Comparison of ENCODE assay signal across 8 cellular contexts in the genomic region with DNA sequence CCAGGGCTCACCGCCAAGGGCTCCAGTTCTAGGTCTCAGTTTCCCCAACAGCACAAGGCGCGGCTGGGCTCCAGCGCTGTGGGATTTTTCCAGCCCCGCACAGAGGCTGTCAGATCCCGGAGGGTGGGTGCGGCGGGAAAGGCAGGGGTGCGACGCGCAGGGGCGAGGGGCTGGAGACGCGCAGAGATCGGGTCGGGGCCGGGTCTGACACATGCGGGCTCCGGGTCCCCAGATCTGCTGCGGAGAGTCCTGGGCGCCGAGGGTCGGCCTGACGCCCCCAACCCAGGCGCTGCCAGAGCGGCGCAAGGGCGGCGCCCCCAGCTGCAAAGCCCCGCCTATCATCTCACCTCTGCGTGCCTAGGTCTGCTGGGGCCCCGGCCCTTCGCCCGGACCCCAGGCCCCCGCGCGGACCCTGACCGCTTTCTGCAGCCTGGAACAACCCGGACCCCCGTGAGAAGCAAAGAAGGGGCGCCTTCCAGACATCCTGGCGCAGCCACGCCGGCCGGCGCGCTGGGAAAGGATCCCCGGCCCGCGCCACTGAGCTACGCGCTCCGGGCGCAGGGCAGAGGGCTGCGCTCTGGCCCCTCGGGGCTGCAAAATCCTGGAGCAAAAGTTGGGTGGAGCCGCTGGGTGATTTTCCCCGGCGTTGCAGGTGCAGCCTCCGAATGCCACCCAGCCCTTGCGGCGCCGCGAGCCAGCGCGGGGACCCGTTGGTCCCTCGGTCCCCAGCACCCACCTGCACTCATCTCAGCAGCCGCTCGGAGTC. TPM values are rescaled to one million over a fixed set of nuclear protein-coding genes. Genes with fewer than 3 reads are reported as not detected.
A peak's percentile ranks its signal among the peaks of the same experiment; 100 is the strongest.
DNase-seq lines count a peak whose midpoint lies in the region; ATAC-seq lines count a peak whose summit lies in the region.

No MANE protein-coding gene starts in this region.

- peak overlapping the region; percentile 75 for H3K4me3 ChIP-seq in BLaER1
- peak overlapping the region; percentile 94 for H3K4me3 ChIP-seq in HUES64 (ENCODE audit: low read length)
- peak overlapping the region; percentile 69 for H3K4me3 ChIP-seq in naive thymus-derived CD4-positive, alpha-beta T cell (ENCODE audit: low read length)

- intact Hi-C loops in naive thymus-derived CD4-positive, alpha-beta T cell (cut with micrococcal nuclease) = loop anchor here (1.0 to 5.0 kb wide), 14 partner anchors 41 to 1534 kb away; a partner anchor contains a TSS

- CTCF ChIA-PET in naive thymus-derived CD4-positive, alpha-beta T cell (lab: Charles Lee) = interaction anchor here (0.5 to 1.0 kb wide), 2 partner anchors 18 to 1000 kb away, joined by 3 to 5 read pairs; no protein-coding TSS in a partner anchor

- 3% methylated on average over 70 of the region's 70 CpGs for WGBS in HUES64

- ATAC-seq in naive thymus-derived CD4-positive, alpha-beta T cell = no peak
- ATAC-seq in HG02571 (IDR thresholded peaks at IDR 0.05; ENCODE audit: unreplicated experiment) = no peak
- no peak for ATAC-seq in GM21526 (IDR thresholded peaks at IDR 0.05; ENCODE audit: low FRiP score, unreplicated experiment)

- H3K9ac ChIP-seq in BLaER1 (peak overlapping the region; percentile 40; the same call in 1 of the 2 replicates), HUES64 (ENCODE audit: low read depth, low read length) (peak overlapping the region; percentile 52; the same call in 1 of the 2 replicates)

- H3K4me2 ChIP-seq in BLaER1 = peak overlapping the region; percentile 100

- POLR2A ChIA-PET in naive thymus-derived CD4-positive, alpha-beta T cell (lab: Charles Lee) = interaction anchor here (1.6 to 2.3 kb wide), 3 partner anchors 10 to 282 kb away, joined by 5 to 11 read pairs (median 5); a partner anchor contains a TSS

- peaks cover 56% of the 10 kb centered on the region for H3K4me1 ChIP-seq in BLaER1
- 0 out of 2 replicates have a peak, but pooled peaks cover 5% of the 10 kb centered on the region for H3K4me1 ChIP-seq in HUES64 (ENCODE audit: insufficient read depth, low read length)
- peaks cover 10 to 13% of the 10 kb centered on the region in 2 donors for H3K4me1 ChIP-seq in naive thymus-derived CD4-positive, alpha-beta T cell (ENCODE audit: control insufficient read depth in 2 of 2, insufficient read depth in 2 of 2, low read length in 2 of 2)

- H3K27me3 Mint-ChIP-seq in naive thymus-derived CD4-positive, alpha-beta T cell = peaks cover 0 to 31% (median 4%) of the 10 kb centered on the region in 5 donors

- no peak overlapping the region for H3K27ac Mint-ChIP-seq in naive thymus-derived CD4-positive, alpha-beta T cell

- DNase-seq in dermis blood vessel endothelial cell (peak; percentile 19), medulla oblongata (ENCODE audit: extremely low spot score) (no peak), hepatic stellate cell (ENCODE audit: low spot score) (no peak)
- DNase-seq in naive thymus-derived CD4-positive, alpha-beta T cell = no peak

- H3K36me3 Mint-ChIP-seq in naive thymus-derived CD4-positive, alpha-beta T cell = no peaks in the 10 kb centered on the region

- H3K9me3 Mint-ChIP-seq in naive thymus-derived CD4-positive, alpha-beta T cell = no peaks in the 10 kb centered on the region

- H3K36me3 ChIP-seq in BLaER1 = no peaks in the 10 kb centered on the region
- H3K36me3 ChIP-seq in HUES64 (ENCODE audit: insufficient read depth, low read length) = no peaks in the 10 kb centered on the region
- peaks cover 0 to 4% (median 0%) of the 10 kb centered on the region in 3 experiments for H3K36me3 ChIP-seq in naive thymus-derived CD4-positive, alpha-beta T cell (ENCODE audit: control insufficient read depth in 2 of 3, insufficient read depth in 3 of 3, low read length in 3 of 3)

- peaks cover 40% of the 10 kb centered on the region for H3K27me3 ChIP-seq in BLaER1
- H3K27me3 ChIP-seq in HUES64 (ENCODE audit: insufficient read depth, low read length) = peaks cover 50% of the 10 kb centered on the region
- H3K27me3 ChIP-seq in naive thymus-derived CD4-positive, alpha-beta T cell (ENCODE audit: control insufficient read depth in 2 of 2, insufficient read depth in 2 of 2, low read length in 2 of 2) = no peaks in the 10 kb centered on the region

- H3K9me3 ChIP-seq in BLaER1 (no peaks in the 10 kb centered on the region), HUES64 (ENCODE audit: insufficient read depth, low read depth, low read length) (no peaks in the 10 kb centered on the region)
- no peaks in the 10 kb centered on the region for H3K9me3 ChIP-seq in naive thymus-derived CD4-positive, alpha-beta T cell (ENCODE audit: control insufficient read depth in 2 of 3, low read length in 3 of 3)

- peaks cover 7 to 25% (median 18%) of the 10 kb centered on the region in 7 donors for H3K4me1 Mint-ChIP-seq in naive thymus-derived CD4-positive, alpha-beta T cell

- H3K27ac ChIP-seq in BLaER1 (no peak overlapping the region), HUES64 (ENCODE audit: low read depth, low read length) (no peak overlapping the region)
- peak overlapping the region; percentile 59 for H3K27ac ChIP-seq in naive thymus-derived CD4-positive, alpha-beta T cell (ENCODE audit: low read depth, low read length)

- peaks cover 14% of the 10 kb centered on the region for H4K20me1 ChIP-seq in BLaER1

- peak overlapping the region; percentile 58 to 100 (median 87) for H3K4me3 Mint-ChIP-seq in naive thymus-derived CD4-positive, alpha-beta T cell

RNA-seq across cellular contexts. Expression of a gene that starts 0.5 kb away (rescaled TPM):
- polyA plus RNA-seq in HUES64 (2013, experiment 1 of 2) = 1.2 TPM
- 2.3 TPM for polyA plus RNA-seq in HUES64 (2013, experiment 2 of 2)
- 8.8 and 10.8 TPM in 2 replicates for total RNA-seq in dermis blood vessel endothelial cell
- total RNA-seq in naive thymus-derived CD4-positive, alpha-beta T cell = 1 to 10 TPM in 4 of 5 experiments, under 1 TPM in 1; 0.22 to 4.9 (median 3.1) TPM
- polyA plus RNA-seq in naive thymus-derived CD4-positive, alpha-beta T cell = 1 to 10 TPM in 1 of 2 donors, under 1 TPM in 1; 0.99 to 5.8 TPM

RNA-seq across cellular contexts. Expression of a gene that starts 41.0 kb away (rescaled TPM):
- 0.55 TPM for polyA plus RNA-seq in HUES64 (2013, experiment 1 of 2)
- 0.38 TPM for polyA plus RNA-seq in HUES64 (2013, experiment 2 of 2)
- total RNA-seq in dermis blood vessel endothelial cell = 148 and 217 TPM in 2 replicates
- total RNA-seq in naive thymus-derived CD4-positive, alpha-beta T cell = 100 to 1,000 TPM in 1 of 5 experiments, 10 to 100 TPM in 4; 33.8 to 120 (median 41.2) TPM
- polyA plus RNA-seq in naive thymus-derived CD4-positive, alpha-beta T cell = 10 to 100 TPM in 1 of 2 donors, 1 to 10 TPM in 1; 6.5 to 12.1 TPM
